23 cellular contexts compared by ENCODE assay signal in genomic region chr6:7633361-7633760, GRCh38.
"Had no signal": no experiment of that assay in that cellular context is flagged by ENCODE, and none has a peak within 500 bp of the region (broad histone marks: within the 10 kb centered on the region; RNA-seq: fewer than 3 reads in every experiment).

No MANE protein-coding gene starts in this region.

- H3K27me3 ChIP-seq: body of pancreas, right atrium auricular region, tibial artery had no signal

- H3K4me1 ChIP-seq: body of pancreas, lower lobe of right lung, right atrium auricular region, tibial artery had no signal

- DNase-seq: activated CD4-positive, alpha-beta T cell treated with anti-CD3 and anti-CD28 coated beads for 48 hours; activated CD8-positive, alpha-beta memory T cell treated with anti-CD3 and anti-CD28 coated beads, Interleukin-2, amount 50 U/mL, for 4 hours; activated CD8-positive, alpha-beta T cell treated with anti-CD3 and anti-CD28 coated beads for 36 hours; activated gamma-delta T cell; activated T-cell treated with anti-CD3 and anti-CD28 coated beads, Interleukin-2, amount 50 U/mL, for 48 hours; amniotic stem cell; body of pancreas; central memory CD4-positive, alpha-beta T cell; foreskin fibroblast; hypothalamus; lower lobe of right lung; occipital lobe; stimulated activated CD4-positive, alpha-beta T cell treated with anti-CD3 and anti-CD28 coated beads, Interleukin-15, amount 100 ng/mL, for 24 hours; stimulated activated CD4-positive, alpha-beta T cell treated with anti-CD3 and anti-CD28 coated beads, Interleukin-4, amount 100 ng/mL, for 1 hour; stimulated activated naive CD4-positive, alpha-beta T cell; tibial artery had no signal

- FAIRE-seq: urothelium cell line had no signal

- H3K9me3 ChIP-seq: body of pancreas, lower lobe of right lung, right atrium auricular region, tibial artery had no signal

- H3K4me3 ChIP-seq: body of pancreas, coronary artery, lower lobe of right lung, right atrium auricular region, skin epidermis, tibial artery had no signal

- ATAC-seq: activated CD8-positive, alpha-beta T cell treated with anti-CD3 and anti-CD28 coated beads for 36 hours; activated naive CD4-positive, alpha-beta T cell treated with anti-CD3 and anti-CD28 coated beads, Interleukin-2, amount 50 U/mL, for 72 hours; body of pancreas; esophagus mucosa; lower lobe of right lung; WTC11 had no signal

- H3K36me3 ChIP-seq: lower lobe of right lung, right atrium auricular region, tibial artery had no signal

- H3K27ac ChIP-seq: body of pancreas, coronary artery, lower lobe of right lung, right atrium auricular region, tibial artery had no signal
